In genomic region chr7:304574-305409, GRCh38 we compare ENCODE assay signal across 19 cellular contexts. TPM values are rescaled to one million over a fixed set of nuclear protein-coding genes. Genes with fewer than 3 reads are reported as not detected.
"Had no signal": no experiment of that assay in that cellular context is flagged by ENCODE, and none has a peak within 500 bp of the region (broad histone marks: within the 10 kb centered on the region; RNA-seq: fewer than 3 reads in every experiment).

No MANE protein-coding gene starts in this region.

- H3K4me1 ChIP-seq: gastrocnemius medialis, heart left ventricle, uterus had no signal

- H3K9me3 ChIP-seq: gastrocnemius medialis, ovary, thoracic aorta, uterus had no signal

- H3K4me3 ChIP-seq: dorsolateral prefrontal cortex, gastrocnemius medialis, heart left ventricle, ovary, thoracic aorta, uterus had no signal

- DNase-seq: activated CD4-positive, alpha-beta T cell treated with anti-CD3 and anti-CD28 coated beads, Interleukin-2, amount 10 ng/mL, durations not matched to agents 7 days and 5 days; activated naive CD4-positive, alpha-beta T cell treated with Interleukin-2 at 50 U/mL for 16 hours; activated T-cell treated with anti-CD3 and anti-CD28 coated beads for 4 hours; endodermal cell; erythroblast; gastrocnemius medialis; immature natural killer cell; stimulated activated CD4-positive, alpha-beta T cell treated with anti-CD3 and anti-CD28 coated beads, Interleukin-12 subunit alpha, Interleukin-12 subunit beta, amount 100 ng/mL, for 4 hours; stimulated activated CD4-positive, alpha-beta T cell treated with anti-CD3 and anti-CD28 coated beads, Interleukin-2, amount 100 ng/mL, for 24 hours; T-helper 2 cell; uterus had no signal

- H3K36me3 ChIP-seq: gastrocnemius medialis, heart left ventricle, ovary, thoracic aorta, uterus had no signal

- H3K27me3 ChIP-seq: dorsolateral prefrontal cortex, gastrocnemius medialis, heart left ventricle, ovary, uterus had no signal

- H3K27ac ChIP-seq: dorsolateral prefrontal cortex, gastrocnemius medialis, heart left ventricle, ovary, thoracic aorta, uterus had no signal

- ATAC-seq: gastrocnemius medialis, heart left ventricle had no signal

RNA-seq across cellular contexts. Expression of gene FOXL3, which starts 14.8 kb away (rescaled TPM):
- total RNA-seq: activated CD4-positive, alpha-beta T cell treated with anti-CD3 and anti-CD28 coated beads, Interleukin-2, amount 10 ng/mL, durations not matched to agents 7 days and 5 days; activated CD8-positive, alpha-beta memory T cell treated with anti-CD3 and anti-CD28 coated beads for 36 hours; cardiac septum; endodermal cell; gastrocnemius medialis; heart left ventricle; lower leg skin; ovary; thoracic aorta; uterus had no signal
- polyA plus RNA-seq: heart left ventricle, immature natural killer cell, neural cell, ovary had no signal
